8 cellular contexts compared by ENCODE assay signal in the genomic region with DNA sequence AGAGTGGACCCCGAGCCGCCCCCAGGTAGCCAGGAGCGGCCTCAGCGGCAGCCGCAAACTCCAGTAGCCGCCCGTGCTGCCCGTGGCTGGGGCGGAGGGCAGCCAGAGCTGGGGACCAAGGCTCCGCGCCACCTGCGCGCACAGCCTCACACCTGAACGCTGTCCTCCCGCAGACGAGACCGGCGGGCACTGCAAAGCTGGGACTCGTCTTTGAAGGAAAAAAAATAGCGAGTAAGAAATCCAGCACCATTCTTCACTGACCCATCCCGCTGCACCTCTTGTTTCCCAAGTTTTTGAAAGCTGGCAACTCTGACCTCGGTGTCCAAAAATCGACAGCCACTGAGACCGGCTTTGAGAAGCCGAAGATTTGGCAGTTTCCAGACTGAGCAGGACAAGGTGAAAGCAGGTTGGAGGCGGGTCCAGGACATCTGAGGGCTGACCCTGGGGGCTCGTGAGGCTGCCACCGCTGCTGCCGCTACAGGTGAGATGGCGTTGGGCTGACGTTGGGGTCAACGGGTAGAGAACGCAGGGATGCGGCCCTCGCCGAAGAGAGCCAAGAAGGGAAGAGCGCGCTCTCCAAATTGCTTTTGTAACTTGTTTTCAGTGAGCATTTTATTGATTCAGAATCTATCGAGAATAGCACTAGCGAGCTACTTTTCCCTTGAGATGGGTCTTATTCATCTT. TPM values are rescaled to one million over a fixed set of nuclear protein-coding genes. Genes with fewer than 3 reads are reported as not detected.
DNase-seq lines count a peak whose midpoint lies in the region; ATAC-seq, FAIRE-seq and TF ChIP-seq lines count a peak whose summit lies in the region.

No MANE protein-coding gene starts in this region.

- no peak for FAIRE-seq in astrocyte (lab: Jason Lieb, UNC)

- H3K9me2 ChIP-seq in DOHH2 (replicated peaks; ENCODE audit: control insufficient read depth, low read length): no peaks in the 10 kb centered on the region
- no peaks in the 10 kb centered on the region for H3K9me2 ChIP-seq in Loucy (replicated peaks; ENCODE audit: low read depth, low read length)

- H3K79me2 ChIP-seq in DOHH2 (ENCODE audit: control insufficient read depth, low read length): no peaks in the 10 kb centered on the region
- H3K79me2 ChIP-seq in Loucy (ENCODE audit: insufficient read depth, low read length): peaks cover 76% of the 10 kb centered on the region
- peaks cover 35% of the 10 kb centered on the region for H3K79me2 ChIP-seq in astrocyte (ENCODE audit: insufficient read depth, low read length)

- H3K9me3 Mint-ChIP-seq in astrocyte (ENCODE audit: unreplicated experiment): peaks cover 4% of the 10 kb centered on the region
- H3K9me3 Mint-ChIP-seq in stimulated activated effector memory CD8-positive, alpha-beta T cell treated with anti-CD3 and anti-CD28 coated beads, Interleukin-12 subunit alpha, Interleukin-12 subunit beta, amount 100 ng/mL, for 72 hours: no peaks in the 10 kb centered on the region

- H3K4me1 ChIP-seq in DOHH2 (ENCODE audit: control insufficient read depth, low read length) (peaks cover 56% of the 10 kb centered on the region), Loucy (ENCODE audit: insufficient read depth, low read length, poor library complexity, severe bottlenecking) (peaks cover 65% of the 10 kb centered on the region), astrocyte (ENCODE audit: insufficient read depth, low read length) (peaks cover 38% of the 10 kb centered on the region)

- H3K27me3 Mint-ChIP-seq in astrocyte (ENCODE audit: low read depth, unreplicated experiment): peaks cover 20% of the 10 kb centered on the region

- H3K27me3 ChIP-seq in DOHH2 (ENCODE audit: control insufficient read depth, low read length) (peaks cover 34% of the 10 kb centered on the region), Loucy (ENCODE audit: insufficient read depth, low read length, poor library complexity, severe bottlenecking) (no peaks in the 10 kb centered on the region), astrocyte (ENCODE audit: insufficient read depth, low read length) (no peaks in the 10 kb centered on the region), kidney epithelial cell (ENCODE audit: control insufficient read depth, insufficient read depth, low read length) (no peaks in the 10 kb centered on the region)

- H3K4me1 Mint-ChIP-seq in astrocyte (ENCODE audit: low read depth, unreplicated experiment): peaks cover 23% of the 10 kb centered on the region
- H3K4me1 Mint-ChIP-seq in stimulated activated effector memory CD8-positive, alpha-beta T cell treated with anti-CD3 and anti-CD28 coated beads, Interleukin-12 subunit alpha, Interleukin-12 subunit beta, amount 100 ng/mL, for 72 hours: peaks cover 40% of the 10 kb centered on the region

- peaks cover 6% of the 10 kb centered on the region for H3K36me3 Mint-ChIP-seq in astrocyte (ENCODE audit: low read depth, unreplicated experiment)
- H3K36me3 Mint-ChIP-seq in stimulated activated effector memory CD8-positive, alpha-beta T cell treated with anti-CD3 and anti-CD28 coated beads, Interleukin-12 subunit alpha, Interleukin-12 subunit beta, amount 100 ng/mL, for 72 hours: peaks cover 67% of the 10 kb centered on the region

- H3K4me2 ChIP-seq in DOHH2 (ENCODE audit: low read length) (peak overlapping the region; percentile 93), Loucy (ENCODE audit: low read depth, low read length, poor library complexity, severe bottlenecking) (peak overlapping the region; percentile 89), astrocyte (ENCODE audit: low read length) (peak overlapping the region; percentile 96)

- H3K4me3 ChIP-seq in DOHH2 (ENCODE audit: low read length) (peak overlapping the region; percentile 86), Loucy (ENCODE audit: low read length, poor library complexity, severe bottlenecking) (peak overlapping the region; percentile 94), astrocyte (ENCODE audit: insufficient read depth, low read depth, low read length) (peak overlapping the region; percentile 79), kidney epithelial cell (ENCODE audit: low read depth, low read length) (peak overlapping the region; percentile 52)

- H2AFZ ChIP-seq in Loucy (ENCODE audit: low read length) (no peak overlapping the region), astrocyte (ENCODE audit: low read depth, low read length) (peak overlapping the region; percentile 40)

- H3K27ac Mint-ChIP-seq in astrocyte (ENCODE audit: unreplicated experiment): no peak overlapping the region
- H3K27ac Mint-ChIP-seq in stimulated activated effector memory CD8-positive, alpha-beta T cell treated with anti-CD3 and anti-CD28 coated beads, Interleukin-12 subunit alpha, Interleukin-12 subunit beta, amount 100 ng/mL, for 72 hours: peak overlapping the region; percentile 99

- TF ChIP-seq CTCF in DOHH2 (IDR thresholded peaks at IDR 0.05; ENCODE audit: low read depth, low read length, poor library complexity, severe bottlenecking): no peak
- TF ChIP-seq CTCF in Loucy (conservative IDR thresholded peaks at IDR 0.05; ENCODE audit: low read length): no peak
- no peak for TF ChIP-seq CTCF in astrocyte (IDR thresholded peaks at IDR 0.05; ENCODE audit: insufficient read depth, low read depth, low read length)
- no peak for TF ChIP-seq CTCF in kidney epithelial cell (IDR thresholded peaks at IDR 0.05; ENCODE audit: insufficient read depth, low read length, poor library complexity, severe bottlenecking)

- peak; percentile 29 for ATAC-seq in GM21717 (IDR thresholded peaks at IDR 0.05; ENCODE audit: unreplicated experiment)
- ATAC-seq in stimulated activated effector memory CD8-positive, alpha-beta T cell treated with anti-CD3 and anti-CD28 coated beads, Interleukin-12 subunit alpha, Interleukin-12 subunit beta, amount 100 ng/mL, for 72 hours: peak; percentile 14
- ATAC-seq in HG02970 (IDR thresholded peaks at IDR 0.05; ENCODE audit: low FRiP score, unreplicated experiment): no peak

- peak overlapping the region; percentile 94 for H3K9ac ChIP-seq in Loucy (ENCODE audit: low read depth, low read length, poor library complexity, severe bottlenecking)
- peak overlapping the region; percentile 85 for H3K9ac ChIP-seq in astrocyte (ENCODE audit: low read length)

- H3F3A ChIP-seq in DOHH2 (ENCODE audit: control insufficient read depth, insufficient read depth) (peaks cover 16% of the 10 kb centered on the region), Loucy (ENCODE audit: low read depth) (peaks cover 5% of the 10 kb centered on the region)

- no peaks in the 10 kb centered on the region for H3K36me3 ChIP-seq in DOHH2 (ENCODE audit: control insufficient read depth, low read length)
- peaks cover 8% of the 10 kb centered on the region; the same call in 1 of the 2 replicates for H3K36me3 ChIP-seq in Loucy (ENCODE audit: insufficient read depth, low read length)
- H3K36me3 ChIP-seq in astrocyte (ENCODE audit: insufficient read depth, low read length): no peaks in the 10 kb centered on the region
- H3K36me3 ChIP-seq in kidney epithelial cell (ENCODE audit: control insufficient read depth, insufficient read depth, low read length): no peaks in the 10 kb centered on the region

- H3K4me3 Mint-ChIP-seq in astrocyte (ENCODE audit: unreplicated experiment): peak overlapping the region; percentile 92
- peak overlapping the region; percentile 99 for H3K4me3 Mint-ChIP-seq in stimulated activated effector memory CD8-positive, alpha-beta T cell treated with anti-CD3 and anti-CD28 coated beads, Interleukin-12 subunit alpha, Interleukin-12 subunit beta, amount 100 ng/mL, for 72 hours

- no peaks in the 10 kb centered on the region for H3K9me3 ChIP-seq in DOHH2 (ENCODE audit: control insufficient read depth, insufficient read depth, low read length)
- no peaks in the 10 kb centered on the region for H3K9me3 ChIP-seq in Loucy (ENCODE audit: insufficient read depth, low read depth, low read length)
- no peaks in the 10 kb centered on the region for H3K9me3 ChIP-seq in astrocyte (ENCODE audit: insufficient read depth, low read depth, low read length)

- DNase-seq in astrocyte (ENCODE audit: low read depth): no peak
- no peak for DNase-seq in kidney epithelial cell (ENCODE audit: low read depth)
- peak in 1 of 2 donors; percentile 75 for DNase-seq in stimulated activated effector memory CD8-positive, alpha-beta T cell treated with anti-CD3 and anti-CD28 coated beads, Interleukin-12 subunit alpha, Interleukin-12 subunit beta, amount 100 ng/mL, for 72 hours (ENCODE audit: low spot score in 2 of 2)
- no peak for DNase-seq in effector CD8-positive, alpha-beta T cell (lab: John Stamatoyannopoulos, UW)

- H4K20me1 ChIP-seq in DOHH2 (ENCODE audit: control insufficient read depth, insufficient read depth, low read depth, low read length) (no peaks in the 10 kb centered on the region), Loucy (ENCODE audit: insufficient read depth, low read length, poor library complexity, severe bottlenecking) (peaks cover 51% of the 10 kb centered on the region), astrocyte (ENCODE audit: insufficient read depth, low read length) (peaks cover 9% of the 10 kb centered on the region)

- H3K27ac ChIP-seq in DOHH2 (ENCODE audit: low read depth, low read length) (no peak overlapping the region), astrocyte (ENCODE audit: low read depth, low read length) (peak overlapping the region; percentile 52)

RNA-seq across cellular contexts. Expression of gene PTGER4, which starts 0.4 kb away (rescaled TPM):
- total RNA-seq in astrocyte: 4.8 and 8.6 TPM in 2 replicates
- total RNA-seq in kidney epithelial cell: 13.5 and 13.8 TPM in 2 replicates
